21 cellular contexts compared by ENCODE assay signal in the genomic region with DNA sequence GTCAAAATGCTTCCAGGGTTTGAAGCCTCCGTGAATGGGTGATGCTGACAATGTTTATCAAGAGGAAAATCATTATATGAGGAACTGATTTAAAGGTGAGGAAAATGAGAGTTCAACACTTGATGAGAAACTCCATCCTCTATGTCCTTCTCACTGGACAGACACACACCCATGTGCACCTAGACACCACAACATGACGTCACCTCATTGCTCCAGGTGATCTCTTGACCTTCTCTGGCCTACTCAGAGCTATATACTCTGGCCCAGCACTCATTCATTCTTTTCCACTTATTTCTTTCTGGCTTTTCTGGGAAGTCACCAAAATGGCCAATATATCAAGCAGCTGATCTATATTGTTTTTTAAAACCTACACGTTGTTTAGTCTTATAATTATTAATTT.
"Had no signal": no experiment of that assay in that cellular context is flagged by ENCODE, and none has a peak within 500 bp of the region (broad histone marks: within the 10 kb centered on the region; RNA-seq: fewer than 3 reads in every experiment).

No MANE protein-coding gene starts in this region.

- H3K4me3 ChIP-seq: hepatocyte, lower lobe of right lung, ovary, prostate gland, sigmoid colon, spleen, suprapubic skin, thoracic aorta, tibial artery, vagina had no signal

- H3K4me2 ChIP-seq: hepatocyte had no signal

- DNase-seq: left cardiac atrium; lower lobe of right lung; mammary epithelial cell; mesenchymal stem cell; naive B cell; ovary; retina; right cardiac atrium; sigmoid colon; small intestine; spleen; stimulated activated CD4-positive, alpha-beta T cell treated with anti-CD3 and anti-CD28 coated beads, Interleukin-4, amount 100 ng/mL, for 24 hours; stimulated activated naive CD4-positive, alpha-beta T cell; tibial artery had no signal

- H2AFZ ChIP-seq: hepatocyte had no signal

- H3K36me3 ChIP-seq: lower lobe of right lung, ovary, prostate gland, sigmoid colon, spleen, suprapubic skin, thoracic aorta, tibial artery, vagina had no signal

- H3K27me3 ChIP-seq: hepatocyte, ovary, sigmoid colon, spleen, suprapubic skin, tibial artery, vagina had no signal

- H3K9me3 ChIP-seq: lower lobe of right lung, prostate gland, sigmoid colon, suprapubic skin, thoracic aorta, tibial artery, vagina had no signal

- H3K4me1 ChIP-seq: lower lobe of right lung, prostate gland, sigmoid colon, spleen, suprapubic skin, tibial artery, vagina had no signal

- H3K79me2 ChIP-seq: hepatocyte had no signal

- ATAC-seq: left cardiac atrium; left lobe of liver; lower lobe of right lung; natural killer cell treated with Interleukin-12 subunit alpha and Interleukin-12 subunit beta and Interleukin-15 and Interleukin-18, amount 100 ng/mL, for 72 hours; right cardiac atrium had no signal

- H3K27ac ChIP-seq: hepatocyte, lower lobe of right lung, ovary, prostate gland, sigmoid colon, spleen, suprapubic skin, thoracic aorta, tibial artery, vagina had no signal
